ENCODE assay signal across 12 cellular contexts in the genomic region with DNA sequence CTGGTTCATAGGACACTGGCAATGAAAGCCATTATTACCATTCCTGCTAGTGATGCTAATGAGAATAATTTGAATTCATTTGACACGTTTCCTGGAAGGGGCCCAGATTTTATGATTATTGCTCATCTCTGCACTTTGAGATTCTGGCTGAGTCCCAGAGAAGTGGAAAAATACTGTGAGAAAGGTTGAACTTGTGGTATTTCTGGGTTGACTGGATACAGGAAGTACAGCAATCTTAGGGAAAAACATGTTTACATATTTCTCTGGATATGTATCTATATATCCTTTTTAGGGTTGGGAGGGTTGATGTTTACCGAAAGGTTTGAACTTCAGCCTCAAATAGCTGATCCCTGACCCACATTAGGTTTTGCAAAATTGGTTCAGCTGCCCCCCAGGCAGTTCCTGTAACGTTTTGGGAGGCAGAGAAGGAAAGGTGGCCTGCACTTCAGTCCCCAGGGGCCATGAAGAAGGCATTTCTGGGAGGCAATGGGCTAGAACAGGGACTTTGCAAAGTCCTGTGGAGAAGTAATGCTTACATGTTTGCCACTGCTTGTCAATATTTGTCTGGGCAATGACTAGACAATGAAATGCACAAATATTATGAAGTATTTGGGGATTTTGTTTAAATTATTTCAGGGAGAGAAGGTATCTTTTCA.
DNase-seq lines count a peak whose midpoint lies in the region; ATAC-seq and TF ChIP-seq lines count a peak whose summit lies in the region.
"Had no signal": no experiment of that assay in that cellular context is flagged by ENCODE, and none has a peak within 500 bp of the region (broad histone marks: within the 10 kb centered on the region; RNA-seq: fewer than 3 reads in every experiment).

No MANE protein-coding gene starts in this region.

- peak in 1 of 2 experiments; percentile 71; a peak in 1 of 4 replicates for TF ChIP-seq EP300 in SK-N-SH (IDR thresholded peaks at IDR 0.05; ENCODE audit: borderline replicate concordance in 1 of 2, low read depth in 1 of 2, low read length in 1 of 2)

- peak overlapping the region; percentile 68 to 93 for H3K27ac ChIP-seq in SK-N-SH (ENCODE audit: low read depth in 2 of 2, low read length in 1 of 2)
- H3K27ac ChIP-seq: psoas muscle had no signal

- H3F3A ChIP-seq in SK-N-SH (replicated peaks; ENCODE audit: insufficient read depth): peaks cover 15% of the 10 kb centered on the region

- H3K79me2 ChIP-seq in SK-N-SH (ENCODE audit: insufficient read depth): no peaks in the 10 kb centered on the region

- H3K27me3 Mint-ChIP-seq in stimulated activated memory B cell treated with anti-CD40 and anti-IgM and Interleukin-4, amounts not matched to agents 10 μg/mL and 1 μg/mL and 100 μg/mL, for 72 hours: peaks cover 23% of the 10 kb centered on the region

- intact Hi-C loops in posterior cingulate gyrus (cut with DNase I): no loop called here

- no peak for ATAC-seq in stimulated activated memory B cell treated with anti-CD40 and anti-IgM and Interleukin-4, amounts not matched to agents 10 μg/mL and 1 μg/mL and 100 μg/mL, for 72 hours
- no peak for ATAC-seq in GM21515 (IDR thresholded peaks at IDR 0.05; ENCODE audit: unreplicated experiment)
- ATAC-seq: K562, psoas muscle had no signal

- no peaks in the 10 kb centered on the region for H3K9me3 ChIP-seq in SK-N-SH
- H3K9me3 ChIP-seq: psoas muscle had no signal

- no peak overlapping the region for H3K4me3 ChIP-seq in SK-N-SH (ENCODE audit: low read depth in 2 of 2, low read length in 1 of 2)
- H3K4me3 ChIP-seq in foreskin fibroblast (ENCODE audit: low read depth in 1 of 2, low read length in 2 of 2): no peak overlapping the region
- H3K4me3 ChIP-seq: K562, psoas muscle had no signal

- no peak for TF ChIP-seq CTCF in SK-N-SH (IDR thresholded peaks at IDR 0.05)
- no peak for TF ChIP-seq CTCF in foreskin fibroblast (IDR thresholded peaks at IDR 0.05; ENCODE audit: low read depth, low read length)

- peak overlapping the region; percentile 77 for H2AFZ ChIP-seq in SK-N-SH (ENCODE audit: low read depth)

- H3K9me3 Mint-ChIP-seq in stimulated activated memory B cell treated with anti-CD40 and anti-IgM and Interleukin-4, amounts not matched to agents 10 μg/mL and 1 μg/mL and 100 μg/mL, for 72 hours: peaks cover 12% of the 10 kb centered on the region

- no peak for TF ChIP-seq RAD21 in SK-N-SH (IDR thresholded peaks at IDR 0.05; ENCODE audit: low read length)

- no peaks in the 10 kb centered on the region for H4K20me1 ChIP-seq in SK-N-SH (ENCODE audit: insufficient read depth)

- H3K4me1 Mint-ChIP-seq in stimulated activated memory B cell treated with anti-CD40 and anti-IgM and Interleukin-4, amounts not matched to agents 10 μg/mL and 1 μg/mL and 100 μg/mL, for 72 hours: peaks cover 15% of the 10 kb centered on the region

- no peaks in the 10 kb centered on the region for H3K27me3 ChIP-seq in SK-N-SH (ENCODE audit: insufficient read depth)

- no peak overlapping the region for H3K4me3 Mint-ChIP-seq in stimulated activated memory B cell treated with anti-CD40 and anti-IgM and Interleukin-4, amounts not matched to agents 10 μg/mL and 1 μg/mL and 100 μg/mL, for 72 hours

- 47% methylated on average over 3 of the region's 3 CpGs for WGBS in SK-N-SH (ENCODE audit: low lambda C conversion rate)

- H3K36me3 ChIP-seq in SK-N-SH (replicated peaks in 1 of 2; ENCODE audit: control insufficient read depth in 1 of 2, insufficient read depth in 2 of 2, low read length in 1 of 2): no peaks in the 10 kb centered on the region

- H3K27ac Mint-ChIP-seq in stimulated activated memory B cell treated with anti-CD40 and anti-IgM and Interleukin-4, amounts not matched to agents 10 μg/mL and 1 μg/mL and 100 μg/mL, for 72 hours: no peak overlapping the region

- H3K4me1 ChIP-seq in SK-N-SH (ENCODE audit: control insufficient read depth in 1 of 2, insufficient read depth in 2 of 2, low read depth in 1 of 2, low read length in 1 of 2): peaks cover 15 to 44% of the 10 kb centered on the region in 2 experiments; a peak in 3 of 4 replicates

- CTCF ChIA-PET in SK-N-SH (lab: Yijun Ruan, JAX): no interaction called here

- no peaks in the 10 kb centered on the region for H3K36me3 Mint-ChIP-seq in stimulated activated memory B cell treated with anti-CD40 and anti-IgM and Interleukin-4, amounts not matched to agents 10 μg/mL and 1 μg/mL and 100 μg/mL, for 72 hours

- DNase-seq in GM04503 (ENCODE audit: low read depth) (peak; percentile 85), SK-N-SH (no peak), foreskin fibroblast (peak; percentile 54 to 69), pulmonary artery endothelial cell (ENCODE audit: low read depth, low spot score) (peak; percentile 84), posterior cingulate gyrus (no peak), pons (ENCODE audit: low spot score) (no peak)
- DNase-seq: NCI-H446 treated with DMSO at 0.1 percent for 48 hours, psoas muscle, T-helper 2 cell had no signal

- POLR2A ChIA-PET in SK-N-SH (lab: Yijun Ruan, JAX): no interaction called here

- H3K4me2 ChIP-seq in SK-N-SH: peak overlapping the region; percentile 26; the same call in 1 of the 2 replicates

- H3K9ac ChIP-seq in SK-N-SH: peak overlapping the region; percentile 39; the same call in 1 of the 2 replicates

- no peaks in the 10 kb centered on the region for H3K9me2 ChIP-seq in SK-N-SH

TF ChIP-seq in SK-N-SH, 30 proteins besides CTCF, POLR2A, EP300 and RAD21 (continues in another document):
- TF ChIP-seq RFX5 (IDR thresholded peaks at IDR 0.05; ENCODE audit: low read length) (no peak), TCF12 (IDR thresholded peaks at IDR 0.05) (peak; percentile 57), FOXJ3 (CRISPR knock-in tag; IDR thresholded peaks at IDR 0.05) (no peak), FOSL2 (IDR thresholded peaks at IDR 0.05; ENCODE audit: borderline replicate concordance, low read depth) (peak; percentile 19; the same call in 1 of the 2 replicates), TAF1 (IDR thresholded peaks at IDR 0.05; ENCODE audit: borderline replicate concordance, low read depth, low read length) (no peak), YY1 (IDR thresholded peaks at IDR 0.05; ENCODE audit: low read depth) (no peak), GABPA (IDR thresholded peaks at IDR 0.05; ENCODE audit: low read depth) (no peak), SMC3 (IDR thresholded peaks at IDR 0.05; ENCODE audit: low read depth, low read length) (no peak), ELF1 (IDR thresholded peaks at IDR 0.05) (no peak), RXRA (IDR thresholded peaks at IDR 0.05; ENCODE audit: borderline replicate concordance, low read depth) (peak; percentile 30; the same call in 1 of the 2 replicates), POLR2AphosphoS5 (IDR thresholded peaks at IDR 0.05; ENCODE audit: low read depth, low read length) (no peak), NFIC (IDR thresholded peaks at IDR 0.05; ENCODE audit: borderline replicate concordance) (peak; percentile 88), RCOR1 (IDR thresholded peaks at IDR 0.05; ENCODE audit: low read length) (no peak), EZH2phosphoT487 (IDR thresholded peaks at IDR 0.05; ENCODE audit: borderline replicate concordance, low read depth) (no peak), REST (IDR thresholded peaks at IDR 0.05; ENCODE audit: low read depth, low read length) (no peak), FOXM1 (IDR thresholded peaks at IDR 0.05; ENCODE audit: low read depth) (no peak)
- TF ChIP-seq, protein P1, sequence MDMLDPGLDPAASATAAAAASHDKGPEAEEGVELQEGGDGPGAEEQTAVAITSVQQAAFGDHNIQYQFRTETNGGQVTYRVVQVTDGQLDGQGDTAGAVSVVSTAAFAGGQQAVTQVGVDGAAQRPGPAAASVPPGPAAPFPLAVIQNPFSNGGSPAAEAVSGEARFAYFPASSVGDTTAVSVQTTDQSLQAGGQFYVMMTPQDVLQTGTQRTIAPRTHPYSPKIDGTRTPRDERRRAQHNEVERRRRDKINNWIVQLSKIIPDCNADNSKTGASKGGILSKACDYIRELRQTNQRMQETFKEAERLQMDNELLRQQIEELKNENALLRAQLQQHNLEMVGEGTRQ (IDR thresholded peaks at IDR 0.05; ENCODE audit: borderline replicate concordance, low read depth, low read length): no peak

Comparison
In these comparisons a context has a peak if more than half of its experiments do, and no peak if none do; other contexts are left out.
1. DNase-seq: peak in GM04503 (single experiment), foreskin fibroblast (2 of 2) and pulmonary artery endothelial cell (single experiment); none in SK-N-SH (single experiment), posterior cingulate gyrus (0 of 10) and pons (single experiment).